Comparison of ENCODE assay signal across 8 cellular contexts in the genomic region with DNA sequence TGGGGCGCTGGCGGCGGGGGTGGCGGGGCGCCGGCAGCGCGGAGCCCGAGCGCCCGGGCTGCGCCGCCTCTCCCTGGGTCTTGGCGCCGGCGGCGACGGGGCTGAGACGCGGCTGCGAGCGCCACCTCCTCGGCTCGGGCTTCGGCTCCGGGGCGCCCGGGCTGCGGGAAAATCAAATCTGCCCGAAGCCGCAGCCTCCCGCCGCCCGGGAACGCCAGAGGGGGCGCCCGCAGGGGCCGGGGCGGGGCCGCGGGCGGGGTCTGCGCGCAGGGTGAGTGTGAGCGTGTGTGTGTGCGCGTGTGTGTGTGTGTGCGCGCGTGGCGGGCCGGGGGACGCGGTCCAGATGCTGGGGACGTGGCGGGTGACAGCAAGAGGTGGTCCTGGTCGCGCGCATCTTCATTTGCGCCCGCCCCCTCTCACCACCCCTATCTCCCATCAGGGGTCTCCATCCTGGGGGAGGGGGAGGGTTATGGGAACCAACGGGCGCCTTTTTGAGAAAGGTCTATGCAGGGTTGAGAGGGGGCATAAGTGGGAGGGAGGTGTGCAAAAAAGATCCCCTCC. TPM values are rescaled to one million over a fixed set of nuclear protein-coding genes. Genes with fewer than 3 reads are reported as not detected.
A peak's percentile ranks its signal among the peaks of the same experiment; 100 is the strongest.
DNase-seq lines count a peak whose midpoint lies in the region; ATAC-seq and TF ChIP-seq lines count a peak whose summit lies in the region.

No MANE protein-coding gene starts in this region.

- intact Hi-C loops in activated CD4-positive, alpha-beta T cell treated with anti-CD3 and anti-CD28 coated beads for 36 hours (cut with DNase I, micrococcal nuclease) = loop anchor here in 1 of 2 experiments (2.0 kb wide), 1 partner anchor 27 kb away; no protein-coding TSS in a partner anchor

- no peaks in the 10 kb centered on the region for H3K9me3 Mint-ChIP-seq in activated CD4-positive, alpha-beta T cell treated with anti-CD3 and anti-CD28 coated beads for 36 hours (ENCODE audit: low read depth)
- no peaks in the 10 kb centered on the region for H3K9me3 Mint-ChIP-seq in stimulated activated naive CD8-positive, alpha-beta T cell treated with anti-CD3 and anti-CD28 coated beads, Interleukin-15, Interleukin-2, amounts not matched to agents 100 ng/mL and 50 ng/mL, for 24 hours

- peak overlapping the region; percentile 62 for H3K4me3 Mint-ChIP-seq in activated CD4-positive, alpha-beta T cell treated with anti-CD3 and anti-CD28 coated beads for 36 hours
- H3K4me3 Mint-ChIP-seq in stimulated activated naive CD8-positive, alpha-beta T cell treated with anti-CD3 and anti-CD28 coated beads, Interleukin-15, Interleukin-2, amounts not matched to agents 100 ng/mL and 50 ng/mL, for 24 hours = peak overlapping the region; percentile 67

- POLR2A ChIA-PET in activated CD4-positive, alpha-beta T cell treated with anti-CD3 and anti-CD28 coated beads for 36 hours (lab: Charles Lee) = no interaction called here

- peaks cover 12% of the 10 kb centered on the region for H3K4me1 ChIP-seq in mesodermal cell (ENCODE audit: control insufficient read depth, insufficient read depth, low read length, poor library complexity, severe bottlenecking)

- 0 to 1% methylated on average over 27 to 29 of the region's 63 CpGs for WGBS in mesodermal cell (ENCODE audit: insufficient coverage in 2 of 2), 2 experiments

- H3K4me3 ChIP-seq in AG10803 (ENCODE audit: low read length) (peak overlapping the region; percentile 54), mesodermal cell (ENCODE audit: extremely low read depth, insufficient read depth, low read length, poor library complexity, severe bottlenecking) (peak overlapping the region; percentile 37)

- no peaks in the 10 kb centered on the region for H3K9me3 ChIP-seq in mesodermal cell (ENCODE audit: control insufficient read depth, low read length)

- peaks cover 10% of the 10 kb centered on the region for H3K4me1 Mint-ChIP-seq in activated CD4-positive, alpha-beta T cell treated with anti-CD3 and anti-CD28 coated beads for 36 hours
- H3K4me1 Mint-ChIP-seq in stimulated activated naive CD8-positive, alpha-beta T cell treated with anti-CD3 and anti-CD28 coated beads, Interleukin-15, Interleukin-2, amounts not matched to agents 100 ng/mL and 50 ng/mL, for 24 hours (ENCODE audit: low read depth) = peaks cover 11% of the 10 kb centered on the region

- CTCF ChIA-PET in activated CD4-positive, alpha-beta T cell treated with anti-CD3 and anti-CD28 coated beads for 36 hours (lab: Charles Lee) = interaction anchor here (1.6 kb wide), 1 partner anchor 13 kb away, joined by 6 read pairs; no protein-coding TSS in a partner anchor

- H3K36me3 ChIP-seq in mesodermal cell (ENCODE audit: control insufficient read depth, insufficient read depth, low read length) = no peaks in the 10 kb centered on the region

- peaks cover 24% of the 10 kb centered on the region for H3K27me3 Mint-ChIP-seq in activated CD4-positive, alpha-beta T cell treated with anti-CD3 and anti-CD28 coated beads for 36 hours
- H3K27me3 Mint-ChIP-seq in stimulated activated naive CD8-positive, alpha-beta T cell treated with anti-CD3 and anti-CD28 coated beads, Interleukin-15, Interleukin-2, amounts not matched to agents 100 ng/mL and 50 ng/mL, for 24 hours = peaks cover 33% of the 10 kb centered on the region

- no peak overlapping the region for H3K27ac ChIP-seq in mesodermal cell (ENCODE audit: low read depth, low read length, severe bottlenecking)

- no peak for TF ChIP-seq CTCF in AG10803 (conservative IDR thresholded peaks at IDR 0.05; ENCODE audit: low read length)

- DNase-seq in AG10803 (ENCODE audit: low read depth) = no peak
- DNase-seq in HK-2 (ENCODE audit: unreplicated experiment) = peak; percentile 36
- DNase-seq in activated CD4-positive, alpha-beta T cell treated with anti-CD3 and anti-CD28 coated beads for 36 hours = peak; percentile 65
- peak; percentile 74 for DNase-seq in ecto neural progenitor cell (ENCODE audit: low spot score)
- DNase-seq in amniotic stem cell (lab: John Stamatoyannopoulos, UW) = no peak
- no peak for DNase-seq in SHP77 treated with DMSO at 0.1 percent for 48 hours (lab: John Stamatoyannopoulos, UW)

- H3K36me3 Mint-ChIP-seq in activated CD4-positive, alpha-beta T cell treated with anti-CD3 and anti-CD28 coated beads for 36 hours (ENCODE audit: low read depth) = no peaks in the 10 kb centered on the region
- no peaks in the 10 kb centered on the region for H3K36me3 Mint-ChIP-seq in stimulated activated naive CD8-positive, alpha-beta T cell treated with anti-CD3 and anti-CD28 coated beads, Interleukin-15, Interleukin-2, amounts not matched to agents 100 ng/mL and 50 ng/mL, for 24 hours (ENCODE audit: low read depth)

- peak; percentile 72 for ATAC-seq in activated CD4-positive, alpha-beta T cell treated with anti-CD3 and anti-CD28 coated beads for 36 hours

- H3K27ac Mint-ChIP-seq in activated CD4-positive, alpha-beta T cell treated with anti-CD3 and anti-CD28 coated beads for 36 hours = peak overlapping the region; percentile 48
- H3K27ac Mint-ChIP-seq in stimulated activated naive CD8-positive, alpha-beta T cell treated with anti-CD3 and anti-CD28 coated beads, Interleukin-15, Interleukin-2, amounts not matched to agents 100 ng/mL and 50 ng/mL, for 24 hours = no peak overlapping the region

RNA-seq across cellular contexts. Expression of a gene that starts 0.7 kb away (rescaled TPM):
- total RNA-seq in activated CD4-positive, alpha-beta T cell treated with anti-CD3 and anti-CD28 coated beads for 36 hours = 1 to 10 TPM; 1.1 to 1.3 TPM
- 2.8 TPM for polyA plus RNA-seq in mesodermal cell (2013, experiment 1 of 2)
- 2.9 TPM for polyA plus RNA-seq in mesodermal cell (2013, experiment 2 of 2)

RNA-seq across cellular contexts. Expression of a gene that starts 34.7 kb away (rescaled TPM):
- total RNA-seq in activated CD4-positive, alpha-beta T cell treated with anti-CD3 and anti-CD28 coated beads for 36 hours = 10 to 100 TPM; 45.9 to 46.0 TPM
- polyA plus RNA-seq in mesodermal cell (2013, experiment 1 of 2) = 43.4 TPM
- polyA plus RNA-seq in mesodermal cell (2013, experiment 2 of 2) = 44.6 TPM

RNA-seq across cellular contexts. Expression of a gene that starts 45.9 kb away (rescaled TPM):
- total RNA-seq in activated CD4-positive, alpha-beta T cell treated with anti-CD3 and anti-CD28 coated beads for 36 hours = 10 to 100 TPM; 29.5 to 36.2 TPM
- polyA plus RNA-seq in mesodermal cell (2013, experiment 1 of 2) = 24.3 TPM
- 23.2 TPM for polyA plus RNA-seq in mesodermal cell (2013, experiment 2 of 2)

Comparison
In these comparisons a context has a peak if more than half of its experiments do, and no peak if none do; other contexts are left out.
1. DNase-seq: peak in HK-2 (single experiment), activated CD4-positive, alpha-beta T cell treated with anti-CD3 and anti-CD28 coated beads for 36 hours (single experiment) and ecto neural progenitor cell (single experiment); none in AG10803 (single experiment), amniotic stem cell (single experiment) and SHP77 treated with DMSO at 0.1 percent for 48 hours (single experiment).